1 cellular context compared by ENCODE assay signal in the genomic region with DNA sequence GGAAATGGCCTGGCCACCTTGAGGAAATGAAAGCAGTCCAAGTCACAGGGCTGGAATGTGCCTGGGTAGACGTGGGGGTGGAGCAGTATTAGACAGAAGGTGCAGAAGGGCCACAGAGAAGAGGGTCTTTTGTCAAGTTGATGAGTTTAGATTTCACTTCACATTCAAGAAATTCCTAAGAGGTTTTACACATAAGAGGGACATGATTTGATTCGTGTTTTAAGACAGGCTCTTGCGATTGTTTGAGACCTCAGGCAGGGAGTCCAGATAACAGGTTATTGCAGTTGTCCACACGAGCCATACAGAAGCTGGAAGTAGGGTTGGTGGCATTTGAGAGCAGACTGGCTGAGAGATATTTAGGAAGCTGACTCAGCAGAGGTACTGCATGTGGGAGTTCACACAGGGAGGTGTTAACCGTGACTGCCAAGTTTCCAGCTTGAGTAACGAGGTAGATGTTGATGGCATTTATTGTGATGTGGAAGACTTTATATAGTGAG.
TF ChIP-seq lines count a peak whose summit lies in the region.

No MANE protein-coding gene starts in this region.

TF ChIP-seq in K562, 482 proteins besides CTCF, POLR2A, EP300 and RAD21 (continued from another document and continues in another):
- TF ChIP-seq, protein P1, sequence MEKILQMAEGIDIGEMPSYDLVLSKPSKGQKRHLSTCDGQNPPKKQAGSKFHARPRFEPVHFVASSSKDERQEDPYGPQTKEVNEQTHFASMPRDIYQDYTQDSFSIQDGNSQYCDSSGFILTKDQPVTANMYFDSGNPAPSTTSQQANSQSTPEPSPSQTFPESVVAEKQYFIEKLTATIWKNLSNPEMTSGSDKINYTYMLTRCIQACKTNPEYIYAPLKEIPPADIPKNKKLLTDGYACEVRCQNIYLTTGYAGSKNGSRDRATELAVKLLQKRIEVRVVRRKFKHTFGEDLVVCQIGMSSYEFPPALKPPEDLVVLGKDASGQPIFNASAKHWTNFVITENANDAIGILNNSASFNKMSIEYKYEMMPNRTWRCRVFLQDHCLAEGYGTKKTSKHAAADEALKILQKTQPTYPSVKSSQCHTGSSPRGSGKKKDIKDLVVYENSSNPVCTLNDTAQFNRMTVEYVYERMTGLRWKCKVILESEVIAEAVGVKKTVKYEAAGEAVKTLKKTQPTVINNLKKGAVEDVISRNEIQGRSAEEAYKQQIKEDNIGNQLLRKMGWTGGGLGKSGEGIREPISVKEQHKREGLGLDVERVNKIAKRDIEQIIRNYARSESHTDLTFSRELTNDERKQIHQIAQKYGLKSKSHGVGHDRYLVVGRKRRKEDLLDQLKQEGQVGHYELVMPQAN (IDR thresholded peaks at IDR 0.05; ENCODE audit: borderline replicate concordance) = no peak
- TF ChIP-seq ZC3H8 (IDR thresholded peaks at IDR 0.05) (no peak), SOX6 (IDR thresholded peaks at IDR 0.05) (peak; percentile 81), ARID2 (IDR thresholded peaks at IDR 0.05) (no peak), ZEB2 (IDR thresholded peaks at IDR 0.05) (peak; percentile 83), FOSL1 (tag; conservative IDR thresholded peaks at IDR 0.05) (peak; percentile 70), NELFE (IDR thresholded peaks at IDR 0.05; ENCODE audit: insufficient read depth, insufficient read length) (no peak), CTBP1 (IDR thresholded peaks at IDR 0.05; ENCODE audit: borderline replicate concordance) (peak; percentile 75), ZNF75A (CRISPR knock-in tag; IDR thresholded peaks at IDR 0.05) (no peak), NRF1 (conservative IDR thresholded peaks at IDR 0.05 in 1 of 2, IDR thresholded peaks at IDR 0.05 in 1 of 2) (0 out of 4 replicates have a peak, but pooled peaks of 1 of the 2 experiments have one; percentile 27), GATAD2B (IDR thresholded peaks at IDR 0.05; ENCODE audit: borderline replicate concordance) (no peak), STAT5B (CRISPR knock-in tag; IDR thresholded peaks at IDR 0.05) (no peak), NEUROD1 (IDR thresholded peaks at IDR 0.05; ENCODE audit: borderline replicate concordance, low read depth, low read length, partially characterized antibody) (no peak), RBM22 (IDR thresholded peaks at IDR 0.05; ENCODE audit: low read depth, low read length, poor library complexity, severe bottlenecking) (no peak), HNRNPH1 (optimal IDR thresholded peaks at IDR 0.05; ENCODE audit: low read depth, low read length) (no peak), LEF1 (IDR thresholded peaks at IDR 0.05) (0 out of 2 replicates have a peak, but pooled peaks have one; percentile 37), RBBP5 (IDR thresholded peaks at IDR 0.05; ENCODE audit: borderline replicate concordance, insufficient read depth, low read length, poor library complexity, severe bottlenecking) (no peak), TEAD4 (IDR thresholded peaks at IDR 0.05; ENCODE audit: low read length) (peak; percentile 73), TEAD4 (CRISPR knock-in tag; IDR thresholded peaks at IDR 0.05; ENCODE audit: borderline replicate concordance) (no peak), RFX1 (IDR thresholded peaks at IDR 0.05) (no peak), HOXB6 (CRISPR knock-in tag; IDR thresholded peaks at IDR 0.05; ENCODE audit: borderline replicate concordance) (no peak), MAZ (CRISPR knock-in tag; conservative IDR thresholded peaks at IDR 0.05 in 1 of 2, IDR thresholded peaks at IDR 0.05 in 1 of 2) (peak in 1 of 2 experiments; percentile 61; a peak in 2 of 4 replicates), MYBL2 (IDR thresholded peaks at IDR 0.05; ENCODE audit: low read depth) (no peak), MYBL2 (CRISPR knock-in tag; IDR thresholded peaks at IDR 0.05; ENCODE audit: borderline replicate concordance) (no peak), SRF (CRISPR knock-in tag; IDR thresholded peaks at IDR 0.05) (peak in 1 of 2 experiments; percentile 78; a peak in 1 of 4 replicates), NBN (IDR thresholded peaks at IDR 0.05; ENCODE audit: low read depth) (peak; percentile 52; the same call in 1 of the 2 replicates), TCF7 (IDR thresholded peaks at IDR 0.05; ENCODE audit: borderline replicate concordance) (no peak), MCM3 (IDR thresholded peaks at IDR 0.05) (no peak), PHB (CRISPR knock-in tag; IDR thresholded peaks at IDR 0.05) (no peak), ZNF143 (CRISPR knock-in tag; IDR thresholded peaks at IDR 0.05) (no peak)
- TF ChIP-seq, protein P2, sequence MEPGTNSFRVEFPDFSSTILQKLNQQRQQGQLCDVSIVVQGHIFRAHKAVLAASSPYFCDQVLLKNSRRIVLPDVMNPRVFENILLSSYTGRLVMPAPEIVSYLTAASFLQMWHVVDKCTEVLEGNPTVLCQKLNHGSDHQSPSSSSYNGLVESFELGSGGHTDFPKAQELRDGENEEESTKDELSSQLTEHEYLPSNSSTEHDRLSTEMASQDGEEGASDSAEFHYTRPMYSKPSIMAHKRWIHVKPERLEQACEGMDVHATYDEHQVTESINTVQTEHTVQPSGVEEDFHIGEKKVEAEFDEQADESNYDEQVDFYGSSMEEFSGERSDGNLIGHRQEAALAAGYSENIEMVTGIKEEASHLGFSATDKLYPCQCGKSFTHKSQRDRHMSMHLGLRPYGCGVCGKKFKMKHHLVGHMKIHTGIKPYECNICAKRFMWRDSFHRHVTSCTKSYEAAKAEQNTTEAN (CRISPR knock-in tag; IDR thresholded peaks at IDR 0.05) = no peak
- TF ChIP-seq, protein P3, sequence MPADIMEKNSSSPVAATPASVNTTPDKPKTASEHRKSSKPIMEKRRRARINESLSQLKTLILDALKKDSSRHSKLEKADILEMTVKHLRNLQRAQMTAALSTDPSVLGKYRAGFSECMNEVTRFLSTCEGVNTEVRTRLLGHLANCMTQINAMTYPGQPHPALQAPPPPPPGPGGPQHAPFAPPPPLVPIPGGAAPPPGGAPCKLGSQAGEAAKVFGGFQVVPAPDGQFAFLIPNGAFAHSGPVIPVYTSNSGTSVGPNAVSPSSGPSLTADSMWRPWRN (IDR thresholded peaks at IDR 0.05; ENCODE audit: low read depth) = peak; percentile 85
- TF ChIP-seq, protein P4, sequence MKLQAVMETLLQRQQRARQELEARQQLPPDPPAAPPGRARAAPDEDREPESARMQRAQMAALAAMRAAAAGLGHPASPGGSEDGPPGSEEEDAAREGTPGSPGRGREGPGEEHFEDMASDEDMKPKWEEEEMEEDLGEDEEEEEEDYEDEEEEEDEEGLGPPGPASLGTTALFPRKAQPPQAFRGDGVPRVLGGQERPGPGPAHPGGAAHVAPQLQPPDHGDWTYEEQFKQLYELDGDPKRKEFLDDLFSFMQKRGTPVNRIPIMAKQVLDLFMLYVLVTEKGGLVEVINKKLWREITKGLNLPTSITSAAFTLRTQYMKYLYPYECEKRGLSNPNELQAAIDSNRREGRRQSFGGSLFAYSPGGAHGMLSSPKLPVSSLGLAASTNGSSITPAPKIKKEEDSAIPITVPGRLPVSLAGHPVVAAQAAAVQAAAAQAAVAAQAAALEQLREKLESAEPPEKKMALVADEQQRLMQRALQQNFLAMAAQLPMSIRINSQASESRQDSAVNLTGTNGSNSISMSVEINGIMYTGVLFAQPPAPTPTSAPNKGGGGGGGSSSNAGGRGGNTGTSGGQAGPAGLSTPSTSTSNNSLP (IDR thresholded peaks at IDR 0.05; ENCODE audit: borderline replicate concordance, low read depth, low read length) = no peak
- TF ChIP-seq, protein P5, sequence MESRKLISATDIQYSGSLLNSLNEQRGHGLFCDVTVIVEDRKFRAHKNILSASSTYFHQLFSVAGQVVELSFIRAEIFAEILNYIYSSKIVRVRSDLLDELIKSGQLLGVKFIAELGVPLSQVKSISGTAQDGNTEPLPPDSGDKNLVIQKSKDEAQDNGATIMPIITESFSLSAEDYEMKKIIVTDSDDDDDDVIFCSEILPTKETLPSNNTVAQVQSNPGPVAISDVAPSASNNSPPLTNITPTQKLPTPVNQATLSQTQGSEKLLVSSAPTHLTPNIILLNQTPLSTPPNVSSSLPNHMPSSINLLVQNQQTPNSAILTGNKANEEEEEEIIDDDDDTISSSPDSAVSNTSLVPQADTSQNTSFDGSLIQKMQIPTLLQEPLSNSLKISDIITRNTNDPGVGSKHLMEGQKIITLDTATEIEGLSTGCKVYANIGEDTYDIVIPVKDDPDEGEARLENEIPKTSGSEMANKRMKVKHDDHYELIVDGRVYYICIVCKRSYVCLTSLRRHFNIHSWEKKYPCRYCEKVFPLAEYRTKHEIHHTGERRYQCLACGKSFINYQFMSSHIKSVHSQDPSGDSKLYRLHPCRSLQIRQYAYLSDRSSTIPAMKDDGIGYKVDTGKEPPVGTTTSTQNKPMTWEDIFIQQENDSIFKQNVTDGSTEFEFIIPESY (CRISPR knock-in tag; IDR thresholded peaks at IDR 0.05) = no peak
- TF ChIP-seq, protein P6, sequence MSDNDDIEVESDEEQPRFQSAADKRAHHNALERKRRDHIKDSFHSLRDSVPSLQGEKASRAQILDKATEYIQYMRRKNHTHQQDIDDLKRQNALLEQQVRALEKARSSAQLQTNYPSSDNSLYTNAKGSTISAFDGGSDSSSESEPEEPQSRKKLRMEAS (CRISPR knock-in tag; IDR thresholded peaks at IDR 0.05) = peak; percentile 76
- TF ChIP-seq, protein P7, sequence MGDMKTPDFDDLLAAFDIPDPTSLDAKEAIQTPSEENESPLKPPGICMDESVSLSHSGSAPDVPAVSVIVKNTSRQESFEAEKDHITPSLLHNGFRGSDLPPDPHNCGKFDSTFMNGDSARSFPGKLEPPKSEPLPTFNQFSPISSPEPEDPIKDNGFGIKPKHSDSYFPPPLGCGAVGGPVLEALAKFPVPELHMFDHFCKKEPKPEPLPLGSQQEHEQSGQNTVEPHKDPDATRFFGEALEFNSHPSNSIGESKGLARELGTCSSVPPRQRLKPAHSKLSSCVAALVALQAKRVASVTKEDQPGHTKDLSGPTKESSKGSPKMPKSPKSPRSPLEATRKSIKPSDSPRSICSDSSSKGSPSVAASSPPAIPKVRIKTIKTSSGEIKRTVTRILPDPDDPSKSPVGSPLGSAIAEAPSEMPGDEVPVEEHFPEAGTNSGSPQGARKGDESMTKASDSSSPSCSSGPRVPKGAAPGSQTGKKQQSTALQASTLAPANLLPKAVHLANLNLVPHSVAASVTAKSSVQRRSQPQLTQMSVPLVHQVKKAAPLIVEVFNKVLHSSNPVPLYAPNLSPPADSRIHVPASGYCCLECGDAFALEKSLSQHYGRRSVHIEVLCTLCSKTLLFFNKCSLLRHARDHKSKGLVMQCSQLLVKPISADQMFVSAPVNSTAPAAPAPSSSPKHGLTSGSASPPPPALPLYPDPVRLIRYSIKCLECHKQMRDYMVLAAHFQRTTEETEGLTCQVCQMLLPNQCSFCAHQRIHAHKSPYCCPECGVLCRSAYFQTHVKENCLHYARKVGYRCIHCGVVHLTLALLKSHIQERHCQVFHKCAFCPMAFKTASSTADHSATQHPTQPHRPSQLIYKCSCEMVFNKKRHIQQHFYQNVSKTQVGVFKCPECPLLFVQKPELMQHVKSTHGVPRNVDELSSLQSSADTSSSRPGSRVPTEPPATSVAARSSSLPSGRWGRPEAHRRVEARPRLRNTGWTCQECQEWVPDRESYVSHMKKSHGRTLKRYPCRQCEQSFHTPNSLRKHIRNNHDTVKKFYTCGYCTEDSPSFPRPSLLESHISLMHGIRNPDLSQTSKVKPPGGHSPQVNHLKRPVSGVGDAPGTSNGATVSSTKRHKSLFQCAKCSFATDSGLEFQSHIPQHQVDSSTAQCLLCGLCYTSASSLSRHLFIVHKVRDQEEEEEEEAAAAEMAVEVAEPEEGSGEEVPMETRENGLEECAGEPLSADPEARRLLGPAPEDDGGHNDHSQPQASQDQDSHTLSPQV (IDR thresholded peaks at IDR 0.05) = peak; percentile 75; the same call in 1 of the 2 replicates
- TF ChIP-seq, protein P8, sequence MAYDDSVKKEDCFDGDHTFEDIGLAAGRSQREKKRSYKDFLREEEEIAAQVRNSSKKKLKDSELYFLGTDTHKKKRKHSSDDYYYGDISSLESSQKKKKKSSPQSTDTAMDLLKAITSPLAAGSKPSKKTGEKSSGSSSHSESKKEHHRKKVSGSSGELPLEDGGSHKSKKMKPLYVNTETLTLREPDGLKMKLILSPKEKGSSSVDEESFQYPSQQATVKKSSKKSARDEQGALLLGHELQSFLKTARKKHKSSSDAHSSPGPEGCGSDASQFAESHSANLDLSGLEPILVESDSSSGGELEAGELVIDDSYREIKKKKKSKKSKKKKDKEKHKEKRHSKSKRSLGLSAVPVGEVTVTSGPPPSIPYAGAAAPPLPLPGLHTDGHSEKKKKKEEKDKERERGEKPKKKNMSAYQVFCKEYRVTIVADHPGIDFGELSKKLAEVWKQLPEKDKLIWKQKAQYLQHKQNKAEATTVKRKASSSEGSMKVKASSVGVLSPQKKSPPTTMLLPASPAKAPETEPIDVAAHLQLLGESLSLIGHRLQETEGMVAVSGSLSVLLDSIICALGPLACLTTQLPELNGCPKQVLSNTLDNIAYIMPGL (CRISPR knock-in tag; IDR thresholded peaks at IDR 0.05) = no peak
- TF ChIP-seq, protein P9, sequence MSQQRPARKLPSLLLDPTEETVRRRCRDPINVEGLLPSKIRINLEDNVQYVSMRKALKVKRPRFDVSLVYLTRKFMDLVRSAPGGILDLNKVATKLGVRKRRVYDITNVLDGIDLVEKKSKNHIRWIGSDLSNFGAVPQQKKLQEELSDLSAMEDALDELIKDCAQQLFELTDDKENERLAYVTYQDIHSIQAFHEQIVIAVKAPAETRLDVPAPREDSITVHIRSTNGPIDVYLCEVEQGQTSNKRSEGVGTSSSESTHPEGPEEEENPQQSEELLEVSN (IDR thresholded peaks at IDR 0.05; ENCODE audit: borderline replicate concordance in 1 of 2, extremely low read depth in 1 of 2, insufficient read depth in 1 of 2, insufficient read length in 1 of 2, low read depth in 1 of 2, low read length in 1 of 2, poor library complexity in 1 of 2, severe bottlenecking in 1 of 2) = peak; percentile 79 to 89
- TF ChIP-seq, protein P10, sequence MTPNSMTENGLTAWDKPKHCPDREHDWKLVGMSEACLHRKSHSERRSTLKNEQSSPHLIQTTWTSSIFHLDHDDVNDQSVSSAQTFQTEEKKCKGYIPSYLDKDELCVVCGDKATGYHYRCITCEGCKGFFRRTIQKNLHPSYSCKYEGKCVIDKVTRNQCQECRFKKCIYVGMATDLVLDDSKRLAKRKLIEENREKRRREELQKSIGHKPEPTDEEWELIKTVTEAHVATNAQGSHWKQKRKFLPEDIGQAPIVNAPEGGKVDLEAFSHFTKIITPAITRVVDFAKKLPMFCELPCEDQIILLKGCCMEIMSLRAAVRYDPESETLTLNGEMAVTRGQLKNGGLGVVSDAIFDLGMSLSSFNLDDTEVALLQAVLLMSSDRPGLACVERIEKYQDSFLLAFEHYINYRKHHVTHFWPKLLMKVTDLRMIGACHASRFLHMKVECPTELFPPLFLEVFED (CRISPR knock-in tag; conservative IDR thresholded peaks at IDR 0.05) = no peak
